Comparison of ENCODE assay signal across 28 cellular contexts in the genomic region with DNA sequence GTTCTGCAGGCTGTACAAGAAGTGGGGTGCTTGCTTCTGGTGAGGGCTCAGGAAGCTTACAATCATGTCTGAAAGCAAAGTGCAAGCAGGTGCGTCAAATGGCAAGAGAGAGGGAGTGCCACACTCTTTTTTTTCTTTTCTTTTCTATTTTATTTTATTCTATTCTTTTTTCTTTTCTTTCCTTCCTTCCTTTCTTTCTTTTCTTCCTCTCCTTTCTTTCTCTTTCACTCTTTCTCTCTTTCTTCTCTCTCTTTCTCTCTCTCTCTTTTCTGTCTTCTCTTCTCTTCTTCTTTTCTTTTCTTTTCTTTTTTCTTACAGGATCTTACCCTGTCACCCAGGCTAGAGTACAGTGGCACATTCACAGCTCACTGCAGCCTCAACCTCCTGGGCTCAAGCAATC. TPM values are rescaled to one million over a fixed set of nuclear protein-coding genes. Genes with fewer than 3 reads are reported as not detected.
"Had no signal": no experiment of that assay in that cellular context is flagged by ENCODE, and none has a peak within 500 bp of the region (broad histone marks: within the 10 kb centered on the region; RNA-seq: fewer than 3 reads in every experiment).

No MANE protein-coding gene starts in this region.

- H3K27ac ChIP-seq: epithelial cell of prostate, gastrocnemius medialis, lower lobe of right lung, ovary, psoas muscle, skin epidermis, spleen, testis, tibial artery had no signal

- H3K9me3 ChIP-seq: gastrocnemius medialis, lower lobe of right lung, ovary, psoas muscle, spleen, testis, tibial artery had no signal

- H3K4me1 Mint-ChIP-seq: stimulated activated memory B cell treated with anti-CD40 and anti-IgM and Interleukin-4, amounts not matched to agents 10 μg/mL and 1 μg/mL and 100 μg/mL, for 72 hours had no signal

- H3K27ac Mint-ChIP-seq: endodermal cell; nephron progenitor cell; stimulated activated memory B cell treated with anti-CD40 and anti-IgM and Interleukin-4, amounts not matched to agents 10 μg/mL and 1 μg/mL and 100 μg/mL, for 72 hours had no signal

- H3K36me3 ChIP-seq: gastrocnemius medialis, ovary, tibial artery had no signal

- FAIRE-seq: keratinocyte had no signal

- H3K27me3 ChIP-seq: gastrocnemius medialis, ovary, spleen, testis, tibial artery had no signal

- H3K4me3 ChIP-seq: gastrocnemius medialis, lower lobe of right lung, ovary, psoas muscle, skin epidermis, spleen, testis, tibial artery had no signal

- H3K9me3 Mint-ChIP-seq: naive thymus-derived CD8-positive, alpha-beta T cell; stimulated activated memory B cell treated with anti-CD40 and anti-IgM and Interleukin-4, amounts not matched to agents 10 μg/mL and 1 μg/mL and 100 μg/mL, for 72 hours; type B pancreatic cell had no signal

- H3K4me3 Mint-ChIP-seq: endodermal cell; naive thymus-derived CD8-positive, alpha-beta T cell; nephron progenitor cell; stimulated activated memory B cell treated with anti-CD40 and anti-IgM and Interleukin-4, amounts not matched to agents 10 μg/mL and 1 μg/mL and 100 μg/mL, for 72 hours; type B pancreatic cell had no signal

- ATAC-seq: esophagus mucosa; gastrocnemius medialis; left ventricle myocardium superior; lower lobe of right lung; naive thymus-derived CD8-positive, alpha-beta T cell; psoas muscle; right cardiac atrium; stimulated activated memory B cell treated with anti-CD40 and anti-IgM and Interleukin-4, amounts not matched to agents 10 μg/mL and 1 μg/mL and 100 μg/mL, for 72 hours; stimulated activated naive CD8-positive, alpha-beta T cell treated with anti-CD3 and anti-CD28 coated beads, Interleukin-15, Interleukin-2, amounts not matched to agents 100 U/mL and 50 U/mL, for 24 hours had no signal

- H3K27me3 Mint-ChIP-seq: naive thymus-derived CD8-positive, alpha-beta T cell; stimulated activated memory B cell treated with anti-CD40 and anti-IgM and Interleukin-4, amounts not matched to agents 10 μg/mL and 1 μg/mL and 100 μg/mL, for 72 hours; type B pancreatic cell had no signal

- DNase-seq: effector CD8-positive, alpha-beta T cell; endodermal cell; foreskin fibroblast; gastrocnemius medialis; head of caudate nucleus; left ventricle myocardium superior; lower lobe of right lung; naive thymus-derived CD8-positive, alpha-beta T cell; nephron progenitor cell; occipital lobe; ovary; posterior cingulate gyrus; psoas muscle; right cardiac atrium; spleen; stimulated activated CD4-positive, alpha-beta T cell treated with anti-CD3 and anti-CD28 coated beads, Interleukin-4, amount 100 ng/mL, for 4 hours; stimulated activated naive CD8-positive, alpha-beta T cell treated with anti-CD3 and anti-CD28 coated beads, Interleukin-15, Interleukin-2, amounts not matched to agents 100 U/mL and 50 U/mL, for 24 hours; substantia nigra; testis; tibial artery had no signal

- H3K4me1 ChIP-seq: psoas muscle, spleen, testis had no signal

RNA-seq across cellular contexts. Expression of a gene that starts 40.4 kb away (rescaled TPM):
- total RNA-seq: esophagus mucosa; gastrocnemius medialis; glomerular endothelial cell; left ventricle myocardium superior; naive thymus-derived CD8-positive, alpha-beta T cell; renal cortical epithelial cell had no signal
- polyA plus RNA-seq: right cardiac atrium had no signal
